16 cellular contexts compared by ENCODE assay signal in genomic region chr11:38060930-38061329, GRCh38.
"Had no signal": no experiment of that assay in that cellular context is flagged by ENCODE, and none has a peak within 500 bp of the region (broad histone marks: within the 10 kb centered on the region; RNA-seq: fewer than 3 reads in every experiment).

No MANE protein-coding gene starts in this region.

- H3K27me3 Mint-ChIP-seq: activated naive CD8-positive, alpha-beta T cell treated with anti-CD3 and anti-CD28 coated beads, Interleukin-2, amount 50 U/mL, for 24 hours; natural killer cell treated with Interleukin-12 subunit alpha and Interleukin-12 subunit beta and Interleukin-15 and Interleukin-18, amount 100 ng/mL, for 72 hours; progenitor cell of endocrine pancreas had no signal

- H3K4me3 ChIP-seq: coronary artery, gastroesophageal sphincter, mucosa of descending colon, right lobe of liver, tibial artery, vagina had no signal

- H3K27me3 ChIP-seq: gastroesophageal sphincter, right lobe of liver, tibial artery, vagina had no signal

- H3K4me1 ChIP-seq: gastroesophageal sphincter, right lobe of liver, tibial artery, vagina had no signal

- H3K36me3 Mint-ChIP-seq: stimulated activated effector memory CD8-positive, alpha-beta T cell treated with anti-CD3 and anti-CD28 coated beads, Interleukin-12 subunit alpha, Interleukin-12 subunit beta, amount 100 ng/mL, for 72 hours had no signal

- H3K4me1 Mint-ChIP-seq: activated naive CD8-positive, alpha-beta T cell treated with anti-CD3 and anti-CD28 coated beads, Interleukin-2, amount 50 U/mL, for 24 hours; stimulated activated effector memory CD8-positive, alpha-beta T cell treated with anti-CD3 and anti-CD28 coated beads, Interleukin-12 subunit alpha, Interleukin-12 subunit beta, amount 100 ng/mL, for 72 hours; WTC11 had no signal

- H3K9me3 ChIP-seq: gastroesophageal sphincter, mucosa of descending colon, right lobe of liver, tibial artery, vagina had no signal

- H3K4me3 Mint-ChIP-seq: activated naive CD8-positive, alpha-beta T cell treated with anti-CD3 and anti-CD28 coated beads, Interleukin-2, amount 50 U/mL, for 24 hours; natural killer cell treated with Interleukin-12 subunit alpha and Interleukin-12 subunit beta and Interleukin-15 and Interleukin-18, amount 100 ng/mL, for 72 hours; stimulated activated effector memory CD8-positive, alpha-beta T cell treated with anti-CD3 and anti-CD28 coated beads, Interleukin-12 subunit alpha, Interleukin-12 subunit beta, amount 100 ng/mL, for 72 hours; WTC11 had no signal

- H3K27ac Mint-ChIP-seq: activated naive CD8-positive, alpha-beta T cell treated with anti-CD3 and anti-CD28 coated beads, Interleukin-2, amount 50 U/mL, for 24 hours; natural killer cell treated with Interleukin-12 subunit alpha and Interleukin-12 subunit beta and Interleukin-15 and Interleukin-18, amount 100 ng/mL, for 72 hours; progenitor cell of endocrine pancreas; stimulated activated effector memory CD8-positive, alpha-beta T cell treated with anti-CD3 and anti-CD28 coated beads, Interleukin-12 subunit alpha, Interleukin-12 subunit beta, amount 100 ng/mL, for 72 hours; WTC11 had no signal

- H3K36me3 ChIP-seq: gastroesophageal sphincter, right lobe of liver, tibial artery, vagina had no signal

- ATAC-seq: activated naive CD8-positive, alpha-beta T cell treated with anti-CD3 and anti-CD28 coated beads, Interleukin-2, amount 50 U/mL, for 24 hours; gastroesophageal sphincter; mucosa of descending colon; natural killer cell treated with Interleukin-12 subunit alpha and Interleukin-12 subunit beta and Interleukin-15 and Interleukin-18, amount 100 ng/mL, for 72 hours; right lobe of liver; stimulated activated effector memory CD8-positive, alpha-beta T cell treated with anti-CD3 and anti-CD28 coated beads, Interleukin-12 subunit alpha, Interleukin-12 subunit beta, amount 100 ng/mL, for 72 hours; WTC11 had no signal

- H3K27ac ChIP-seq: coronary artery, gastroesophageal sphincter, right lobe of liver, tibial artery, vagina had no signal

- DNase-seq: activated CD4-positive, alpha-beta T cell treated with anti-CD3 and anti-CD28 coated beads for 48 hours; activated naive CD4-positive, alpha-beta T cell treated with Interleukin-2 at 50 U/mL for 16 hours; activated naive CD8-positive, alpha-beta T cell treated with anti-CD3 and anti-CD28 coated beads, Interleukin-2, amount 50 U/mL, for 24 hours; caudate nucleus; effector CD4-positive, alpha-beta T cell; mucosa of descending colon; nucleus accumbens; right lobe of liver; tibial artery had no signal
